In genomic region chr2:44016282-44016681, GRCh38 we compare ENCODE assay signal across 1 cellular context.
TF ChIP-seq lines count a peak whose summit lies in the region.

No MANE protein-coding gene starts in this region.

TF ChIP-seq in K562, 482 proteins besides CTCF, POLR2A, EP300 and RAD21 (continued from another document):
- TF ChIP-seq ZNF511 (CRISPR knock-in tag; IDR thresholded peaks at IDR 0.05) (peak; percentile 81), EHMT2 (IDR thresholded peaks at IDR 0.05) (peak; percentile 98), HNRNPLL (IDR thresholded peaks at IDR 0.05; ENCODE audit: low read depth, low read length, poor library complexity, severe bottlenecking) (no peak), PRMT5 (CRISPR knock-in tag; IDR thresholded peaks at IDR 0.05) (0 out of 2 replicates have a peak, but pooled peaks have one; percentile 72), CREM (IDR thresholded peaks at IDR 0.05; ENCODE audit: low read depth) (peak; percentile 67), ZNF407 (IDR thresholded peaks at IDR 0.05; ENCODE audit: low read depth) (no peak), TEAD1 (CRISPR knock-in tag; IDR thresholded peaks at IDR 0.05) (peak in 1 of 2 experiments; percentile 22; a peak in 1 of 4 replicates), ZNF766 (CRISPR knock-in tag; conservative IDR thresholded peaks at IDR 0.05) (peak; percentile 77), RBM15 (IDR thresholded peaks at IDR 0.05; ENCODE audit: insufficient read depth, low read length) (no peak), POLR3G (IDR thresholded peaks at IDR 0.05; ENCODE audit: extremely low read depth, insufficient read length, insufficient replicate concordance) (no peak), MIER1 (IDR thresholded peaks at IDR 0.05; ENCODE audit: low read depth) (peak; percentile 95), ZNF398 (CRISPR knock-in tag; IDR thresholded peaks at IDR 0.05) (no peak), SMARCE1 (IDR thresholded peaks at IDR 0.05) (no peak), ZBTB40 (IDR thresholded peaks at IDR 0.05) (no peak), ZBTB40 (CRISPR knock-in tag; IDR thresholded peaks at IDR 0.05) (0 out of 2 replicates have a peak, but pooled peaks have one; percentile 28), AFF1 (IDR thresholded peaks at IDR 0.05; ENCODE audit: low read depth in 1 of 2, partially characterized antibody in 2 of 2) (peak in 1 of 2 experiments; percentile 71)
